Comparison of ENCODE assay signal across 1 cellular context in the genomic region with DNA sequence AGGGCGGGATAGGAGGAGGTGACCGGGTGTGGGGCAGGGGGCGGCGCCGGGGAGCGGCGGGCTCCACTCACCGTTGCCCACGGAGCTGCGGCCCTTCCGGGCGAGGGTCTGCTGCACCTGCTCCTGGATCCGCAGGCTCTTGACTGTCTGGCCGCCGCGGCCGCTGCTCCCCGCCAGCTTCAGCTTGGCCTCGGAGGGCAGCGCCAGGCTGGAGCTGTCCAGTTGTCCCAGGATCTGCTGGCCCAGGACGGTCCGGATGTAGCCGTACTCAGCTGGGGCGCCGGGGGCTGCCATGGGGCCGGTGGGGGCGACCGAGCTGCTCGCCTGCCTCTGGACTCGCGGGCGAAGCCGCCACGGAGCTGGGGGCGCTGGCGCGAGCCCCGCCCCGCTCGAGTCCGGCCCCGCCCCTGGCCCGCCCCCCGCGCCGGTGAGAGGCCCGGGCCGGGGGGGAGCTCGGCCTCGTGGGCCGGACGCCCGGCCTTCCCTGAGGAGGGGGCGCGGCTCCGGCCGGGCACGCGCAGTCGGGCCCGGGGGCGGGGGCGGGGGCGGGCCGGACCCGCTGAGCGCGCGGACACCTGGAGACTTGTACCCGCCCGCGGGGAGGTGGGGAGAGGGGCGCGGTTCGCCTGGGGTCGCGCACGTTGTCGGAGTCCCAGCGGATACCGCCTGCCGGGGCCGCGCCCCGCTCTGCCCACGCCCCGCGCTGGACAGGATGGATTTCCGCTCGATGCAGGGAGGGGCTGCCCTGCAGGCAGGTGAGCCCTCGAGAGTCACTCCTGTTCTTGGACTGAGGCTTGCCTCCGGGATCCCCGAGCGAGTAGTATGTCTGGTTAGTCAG.
TF ChIP-seq lines count a peak whose summit lies in the region.

Gene PKP2, minus strand, starts transcription at position 340 of the 838 bp plus-strand sequence. Its CDS starts 46 bp downstream, at position 294.

TF ChIP-seq in HepG2, 621 proteins besides CTCF, POLR2A, EP300 and RAD21 (continues in another document):
- TF ChIP-seq GMEB2 (CRISPR knock-in tag; IDR thresholded peaks at IDR 0.05; ENCODE audit: low read depth) (peak; percentile 37; the same call in 1 of the 2 replicates), HIVEP1 (CRISPR knock-in tag; IDR thresholded peaks at IDR 0.05) (no peak), REST (IDR thresholded peaks at IDR 0.05; ENCODE audit: borderline replicate concordance in 1 of 2, low read depth in 1 of 2, low read length in 2 of 2) (0 out of 4 replicates have a peak, but pooled peaks of 1 of the 2 experiments have one; percentile 16), ZNF747 (CRISPR knock-in tag; IDR thresholded peaks at IDR 0.05; ENCODE audit: borderline replicate concordance) (peak; percentile 64; the same call in 1 of the 2 replicates), HNRNPL (IDR thresholded peaks at IDR 0.05; ENCODE audit: low read depth, low read length) (no peak), NFATC3 (CRISPR knock-in tag; IDR thresholded peaks at IDR 0.05) (no peak), MED1 (CRISPR knock-in tag; IDR thresholded peaks at IDR 0.05) (0 out of 2 replicates have a peak, but pooled peaks have one; percentile 11), HNRNPLL (IDR thresholded peaks at IDR 0.05; ENCODE audit: low read depth, low read length, poor library complexity, severe bottlenecking) (peak; percentile 46), KMT2A (CRISPR knock-in tag; IDR thresholded peaks at IDR 0.05) (no peak; the same call in 1 of the 2 replicates), RXRB (CRISPR knock-in tag; IDR thresholded peaks at IDR 0.05; ENCODE audit: borderline replicate concordance) (no peak), ZFP82 (CRISPR knock-in tag; IDR thresholded peaks at IDR 0.05; ENCODE audit: borderline replicate concordance) (peak; percentile 71; the same call in 1 of the 2 replicates), GPN1 (CRISPR knock-in tag; IDR thresholded peaks at IDR 0.05; ENCODE audit: borderline replicate concordance) (no peak), HCFC1 (IDR thresholded peaks at IDR 0.05; ENCODE audit: low read depth, low read length) (0 out of 2 replicates have a peak, but pooled peaks have one; percentile 14), ZNF605 (CRISPR knock-in tag; IDR thresholded peaks at IDR 0.05) (no peak), ZNF276 (CRISPR knock-in tag; IDR thresholded peaks at IDR 0.05; ENCODE audit: low read depth) (no peak), ZNF44 (CRISPR knock-in tag; IDR thresholded peaks at IDR 0.05) (no peak), RXRA (CRISPR knock-in tag; IDR thresholded peaks at IDR 0.05) (peak; percentile 72), ZSCAN20 (CRISPR knock-in tag; IDR thresholded peaks at IDR 0.05; ENCODE audit: borderline replicate concordance) (0 out of 2 replicates have a peak, but pooled peaks have one; percentile 24), KAT2B (IDR thresholded peaks at IDR 0.05; ENCODE audit: borderline replicate concordance, low read depth, low read length) (no peak), ATF1 (CRISPR knock-in tag; IDR thresholded peaks at IDR 0.05) (no peak), ZNF777 (CRISPR knock-in tag; IDR thresholded peaks at IDR 0.05) (peak; percentile 53; the same call in 1 of the 2 replicates), TSC22D2 (CRISPR knock-in tag; IDR thresholded peaks at IDR 0.05; ENCODE audit: borderline replicate concordance) (no peak), ZNF691 (CRISPR knock-in tag; IDR thresholded peaks at IDR 0.05; ENCODE audit: borderline replicate concordance, low read depth) (peak; percentile 71; the same call in 1 of the 2 replicates), NONO (IDR thresholded peaks at IDR 0.05) (no peak), NONO (CRISPR knock-in tag; conservative IDR thresholded peaks at IDR 0.05) (0 out of 2 replicates have a peak, but pooled peaks have one; percentile 8), NRL (CRISPR knock-in tag; IDR thresholded peaks at IDR 0.05; ENCODE audit: borderline replicate concordance) (no peak), SALL1 (CRISPR knock-in tag; IDR thresholded peaks at IDR 0.05) (peak; percentile 48), IRX3 (CRISPR knock-in tag; IDR thresholded peaks at IDR 0.05; ENCODE audit: borderline replicate concordance, low read depth) (no peak), ZNF609 (CRISPR knock-in tag; IDR thresholded peaks at IDR 0.05; ENCODE audit: borderline replicate concordance) (peak; percentile 67; the same call in 1 of the 2 replicates), PHF21A (CRISPR knock-in tag; IDR thresholded peaks at IDR 0.05) (peak; percentile 44), MYPOP (CRISPR knock-in tag; IDR thresholded peaks at IDR 0.05) (peak; percentile 40; the same call in 1 of the 2 replicates), POGK (CRISPR knock-in tag; conservative IDR thresholded peaks at IDR 0.05) (peak; percentile 62; the same call in 1 of the 2 replicates)
- TF ChIP-seq, protein P1, sequence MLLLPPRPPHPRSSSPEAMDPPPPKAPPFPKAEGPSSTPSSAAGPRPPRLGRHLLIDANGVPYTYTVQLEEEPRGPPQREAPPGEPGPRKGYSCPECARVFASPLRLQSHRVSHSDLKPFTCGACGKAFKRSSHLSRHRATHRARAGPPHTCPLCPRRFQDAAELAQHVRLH (CRISPR knock-in tag; IDR thresholded peaks at IDR 0.05; ENCODE audit: borderline replicate concordance, low read depth): no peak
- TF ChIP-seq, protein P2, sequence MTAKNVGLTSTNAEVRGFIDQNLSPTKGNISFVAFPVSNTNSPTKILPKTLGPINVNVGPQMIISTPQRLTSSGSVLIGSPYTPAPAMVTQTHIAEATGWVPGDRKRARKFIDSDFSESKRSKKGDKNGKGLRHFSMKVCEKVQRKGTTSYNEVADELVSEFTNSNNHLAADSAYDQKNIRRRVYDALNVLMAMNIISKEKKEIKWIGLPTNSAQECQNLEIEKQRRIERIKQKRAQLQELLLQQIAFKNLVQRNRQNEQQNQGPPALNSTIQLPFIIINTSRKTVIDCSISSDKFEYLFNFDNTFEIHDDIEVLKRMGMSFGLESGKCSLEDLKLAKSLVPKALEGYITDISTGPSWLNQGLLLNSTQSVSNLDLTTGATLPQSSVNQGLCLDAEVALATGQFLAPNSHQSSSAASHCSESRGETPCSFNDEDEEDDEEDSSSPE (CRISPR knock-in tag; IDR thresholded peaks at IDR 0.05): peak; percentile 29; the same call in 1 of the 2 replicates
- TF ChIP-seq, protein P3, sequence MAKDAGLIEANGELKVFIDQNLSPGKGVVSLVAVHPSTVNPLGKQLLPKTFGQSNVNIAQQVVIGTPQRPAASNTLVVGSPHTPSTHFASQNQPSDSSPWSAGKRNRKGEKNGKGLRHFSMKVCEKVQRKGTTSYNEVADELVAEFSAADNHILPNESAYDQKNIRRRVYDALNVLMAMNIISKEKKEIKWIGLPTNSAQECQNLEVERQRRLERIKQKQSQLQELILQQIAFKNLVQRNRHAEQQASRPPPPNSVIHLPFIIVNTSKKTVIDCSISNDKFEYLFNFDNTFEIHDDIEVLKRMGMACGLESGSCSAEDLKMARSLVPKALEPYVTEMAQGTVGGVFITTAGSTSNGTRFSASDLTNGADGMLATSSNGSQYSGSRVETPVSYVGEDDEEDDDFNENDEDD (CRISPR knock-in tag; IDR thresholded peaks at IDR 0.05; ENCODE audit: borderline replicate concordance): peak; percentile 63; the same call in 1 of the 2 replicates
